17 cellular contexts compared by ENCODE assay signal in the genomic region with DNA sequence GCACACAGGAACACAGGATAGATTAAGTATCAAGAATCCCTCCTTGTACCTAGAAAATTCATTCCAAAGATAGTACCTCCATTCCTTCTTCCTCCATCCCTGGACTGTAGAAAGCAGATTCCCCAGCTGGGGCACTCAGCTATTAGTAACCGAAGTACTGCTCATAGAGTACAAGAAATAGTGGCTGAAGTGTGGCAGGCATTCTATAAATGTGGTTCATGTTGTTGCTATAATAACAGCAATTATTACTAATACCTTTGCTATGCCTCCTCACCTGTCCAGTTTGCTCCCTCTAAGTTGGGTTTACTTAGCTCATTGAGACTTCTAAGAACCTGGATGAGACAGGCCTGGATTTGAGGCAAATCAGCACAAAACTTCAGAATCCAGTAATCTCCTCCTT.
DNase-seq lines count a peak whose midpoint lies in the region; ATAC-seq and TF ChIP-seq lines count a peak whose summit lies in the region.
"Had no signal": no experiment of that assay in that cellular context is flagged by ENCODE, and none has a peak within 500 bp of the region (broad histone marks: within the 10 kb centered on the region; RNA-seq: fewer than 3 reads in every experiment).

No MANE protein-coding gene starts in this region.

- BruUV-seq in mammary epithelial cell (replicated peaks; lab: Mats Ljungman, UMichigan) = no TSS peak
- no TSS peak for BruUV-seq in MCF 10A (replicated peaks; lab: Mats Ljungman, UMichigan)

- no peak overlapping the region for H3K4me2 ChIP-seq in mammary epithelial cell (ENCODE audit: insufficient read depth, low read depth, low read length)
- H3K4me2 ChIP-seq: A549; BLaER1 treated with 17β-estradiol and CSF1 and Interleukin-3, amounts not matched to agents 10 nM and 100 nM had no signal

- peak; percentile 37 for ATAC-seq in foreskin keratinocyte
- ATAC-seq: A549; CD8-positive, alpha-beta T cell had no signal

- CTCF ChIA-PET in mammary epithelial cell (lab: Charles Lee; ENCODE audit: low non-redundant PET) = no interaction called here
- CTCF ChIA-PET in MCF 10A (lab: Yijun Ruan, JAX) = no interaction called here

- H3K9me3 Mint-ChIP-seq in MCF 10A (ENCODE audit: unreplicated experiment) = no peaks in the 10 kb centered on the region
- H3K9me3 Mint-ChIP-seq: CD4-positive, alpha-beta T cell had no signal

- H3K27me3 ChIP-seq in mammary epithelial cell (ENCODE audit: insufficient read depth, low read length) (no peaks in the 10 kb centered on the region), foreskin keratinocyte (peaks cover 4% of the 10 kb centered on the region), WERI-Rb-1 (ENCODE audit: insufficient read depth, low read depth, severe bottlenecking) (no peaks in the 10 kb centered on the region)
- H3K27me3 ChIP-seq: BLaER1 treated with 17β-estradiol and CSF1 and Interleukin-3, amounts not matched to agents 10 nM and 100 nM had no signal

- no peak overlapping the region for H2AFZ ChIP-seq in mammary epithelial cell (ENCODE audit: low read depth, low read length)

- dilution Hi-C loops in mammary epithelial cell (cut with HindIII; ENCODE audit: low sequenced_read_pairs) = no loop called here

- H3K27me3 Mint-ChIP-seq in MCF 10A (ENCODE audit: insufficient read depth, unreplicated experiment) = peaks cover 15% of the 10 kb centered on the region

- no peak for TF ChIP-seq CTCF in mammary epithelial cell (conservative IDR thresholded peaks at IDR 0.05 in 1 of 2, IDR thresholded peaks at IDR 0.05 in 1 of 2; ENCODE audit: extremely low read depth in 1 of 2, insufficient read depth in 1 of 2, low read depth in 1 of 2, low read length in 2 of 2)
- no peak for TF ChIP-seq CTCF in MCF 10A (IDR thresholded peaks at IDR 0.05; ENCODE audit: unreplicated experiment)
- no peak for TF ChIP-seq CTCF in foreskin keratinocyte (conservative IDR thresholded peaks at IDR 0.05)
- TF ChIP-seq CTCF in WERI-Rb-1 (IDR thresholded peaks at IDR 0.05; ENCODE audit: low read depth, low read length) = no peak

- in situ Hi-C loops in mammary epithelial cell (cut with MboI; ENCODE audit: low sequenced_read_pairs in 2 of 2) = no loop called here

- H3K4me1 ChIP-seq in mammary epithelial cell (ENCODE audit: insufficient read depth, low read length) (peaks cover 3% of the 10 kb centered on the region), foreskin keratinocyte (no peaks in the 10 kb centered on the region)
- H3K4me1 ChIP-seq: A549; BLaER1 treated with 17β-estradiol and CSF1 and Interleukin-3, amounts not matched to agents 10 nM and 100 nM; Caco-2 had no signal

- H3K9me3 ChIP-seq in mammary epithelial cell (replicated peaks; ENCODE audit: insufficient read depth, low read length) = no peaks in the 10 kb centered on the region
- no peaks in the 10 kb centered on the region for H3K9me3 ChIP-seq in WERI-Rb-1 (ENCODE audit: severe bottlenecking)
- H3K9me3 ChIP-seq: A549; BLaER1 treated with 17β-estradiol and CSF1 and Interleukin-3, amounts not matched to agents 10 nM and 100 nM; Caco-2 had no signal

- no peaks in the 10 kb centered on the region for H3K4me1 Mint-ChIP-seq in MCF 10A (ENCODE audit: insufficient read depth, unreplicated experiment)
- H3K4me1 Mint-ChIP-seq: B cell had no signal

- H3K27ac ChIP-seq in mammary epithelial cell (ENCODE audit: insufficient read depth, low read depth, low read length) (no peak overlapping the region), foreskin keratinocyte (no peak overlapping the region), WERI-Rb-1 (no peak overlapping the region)
- H3K27ac ChIP-seq: 22Rv1; A549; BLaER1 treated with 17β-estradiol and CSF1 and Interleukin-3, amounts not matched to agents 10 nM and 100 nM; C4-2B had no signal

- POLR2A ChIA-PET in MCF 10A (lab: Yijun Ruan, JAX) = no interaction called here

- no peaks in the 10 kb centered on the region for H4K20me1 ChIP-seq in mammary epithelial cell (ENCODE audit: insufficient read depth, low read length)
- H4K20me1 ChIP-seq: BLaER1 treated with 17β-estradiol and CSF1 and Interleukin-3, amounts not matched to agents 10 nM and 100 nM had no signal

- H3K27ac Mint-ChIP-seq in MCF 10A (ENCODE audit: low read depth, unreplicated experiment) = no peak overlapping the region
- H3K27ac Mint-ChIP-seq: B cell; CD4-positive, alpha-beta T cell; CD8-positive, alpha-beta T cell had no signal

- no peak overlapping the region for H3K4me3 Mint-ChIP-seq in MCF 10A (ENCODE audit: unreplicated experiment)
- H3K4me3 Mint-ChIP-seq: B cell; CD4-positive, alpha-beta T cell; CD8-positive, alpha-beta T cell had no signal

- WGBS in mammary epithelial cell (ENCODE audit: low coverage, missing lambda C conversion rate) = 78% methylated on average over 1 of the region's 1 CpG

- no peak overlapping the region for H3K4me3 ChIP-seq in mammary epithelial cell (replicated peaks in 1 of 3; ENCODE audit: insufficient read depth in 1 of 3, low read depth in 2 of 3, low read length in 3 of 3)
- H3K4me3 ChIP-seq in WERI-Rb-1 (ENCODE audit: low read depth, low read length) = no peak overlapping the region
- H3K4me3 ChIP-seq: A549; BLaER1 treated with 17β-estradiol and CSF1 and Interleukin-3, amounts not matched to agents 10 nM and 100 nM had no signal

- no peak overlapping the region for H3K9ac ChIP-seq in mammary epithelial cell (ENCODE audit: insufficient read depth, low read length)
- H3K9ac ChIP-seq: BLaER1 treated with 17β-estradiol and CSF1 and Interleukin-3, amounts not matched to agents 10 nM and 100 nM had no signal

- H3K79me2 ChIP-seq in mammary epithelial cell (ENCODE audit: insufficient read depth, low read length) = no peaks in the 10 kb centered on the region

- no peaks in the 10 kb centered on the region for H3K36me3 ChIP-seq in mammary epithelial cell (ENCODE audit: insufficient read depth, low read length)
- no peaks in the 10 kb centered on the region for H3K36me3 ChIP-seq in WERI-Rb-1
- H3K36me3 ChIP-seq: BLaER1 treated with 17β-estradiol and CSF1 and Interleukin-3, amounts not matched to agents 10 nM and 100 nM had no signal

- DNase-seq in mammary epithelial cell (peak; percentile 9), MCF 10A (ENCODE audit: unreplicated experiment) (no peak), foreskin keratinocyte (peak in 1 of 2 donors; percentile 55), NCI-H1105 treated with DMSO at 0.1 percent for 48 hours (lab: John Stamatoyannopoulos, UW) (no peak), WERI-Rb-1 (no peak)
- DNase-seq: AML-193; Caco-2; Calu3; CD4-positive, alpha-beta T cell; CD8-positive, alpha-beta T cell; DMS79 treated with DMSO at 0.1 percent for 48 hours; GF-D8 had no signal

- H3K36me3 Mint-ChIP-seq in MCF 10A (ENCODE audit: insufficient read depth, unreplicated experiment) = no peaks in the 10 kb centered on the region
- H3K36me3 Mint-ChIP-seq: CD8-positive, alpha-beta T cell had no signal

- intact Hi-C loops in mammary epithelial cell (cut with micrococcal nuclease) (no loop called here), MCF 10A (cut with micrococcal nuclease) (no loop called here)
